8 cellular contexts compared by ENCODE assay signal in the genomic region with DNA sequence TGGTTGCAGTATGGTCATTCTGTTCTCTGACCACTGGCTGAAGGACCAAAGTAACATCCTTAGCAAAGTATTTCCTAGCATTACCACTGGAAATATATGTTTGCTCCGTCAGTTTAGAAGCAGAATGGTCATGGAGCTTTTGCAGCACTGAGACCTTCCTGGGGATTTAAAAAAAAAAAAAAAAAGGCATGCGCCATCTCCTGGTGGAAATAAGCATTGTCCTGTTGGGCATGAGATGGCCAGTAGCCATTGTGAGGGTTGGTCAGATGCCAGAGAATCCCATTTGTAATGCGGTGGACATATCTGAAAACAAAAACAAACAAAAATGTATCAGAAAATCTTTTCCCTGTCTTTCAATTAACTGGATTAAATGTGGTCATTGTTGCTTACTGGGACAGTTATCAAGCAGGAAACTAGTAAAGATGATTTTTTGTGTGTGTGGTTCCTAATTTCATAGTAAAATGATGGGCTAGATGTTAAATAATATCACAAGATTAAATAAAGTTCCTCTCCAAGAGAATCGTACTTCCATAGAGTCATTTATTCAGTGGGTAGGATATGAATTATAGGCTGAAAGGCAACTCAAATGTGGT.
DNase-seq lines count a peak whose midpoint lies in the region; ATAC-seq and TF ChIP-seq lines count a peak whose summit lies in the region.

No MANE protein-coding gene starts in this region.

- peaks cover 18% of the 10 kb centered on the region for H3K4me1 ChIP-seq in SJCRH30

- H3K9me3 ChIP-seq in SJCRH30 (replicated peaks), result no peaks in the 10 kb centered on the region

- H3K36me3 Mint-ChIP-seq in osteocyte (ENCODE audit: unreplicated experiment), result no peaks in the 10 kb centered on the region

- no peaks in the 10 kb centered on the region for H3K27me3 ChIP-seq in SJCRH30

- ATAC-seq in GM21529 (IDR thresholded peaks at IDR 0.05; ENCODE audit: unreplicated experiment), result no peak

- no peak overlapping the region for H3K4me3 Mint-ChIP-seq in osteocyte (ENCODE audit: unreplicated experiment)

- H3K9me3 Mint-ChIP-seq in osteocyte (ENCODE audit: unreplicated experiment), result no peaks in the 10 kb centered on the region

- no peaks in the 10 kb centered on the region for H3K27me3 Mint-ChIP-seq in osteocyte (ENCODE audit: unreplicated experiment)

- peaks cover 2% of the 10 kb centered on the region for H3K36me3 ChIP-seq in SJCRH30

- peaks cover 70% of the 10 kb centered on the region for H3K4me1 Mint-ChIP-seq in osteocyte (ENCODE audit: unreplicated experiment)

- H3K27ac ChIP-seq in SJCRH30, result no peak overlapping the region

- no peak overlapping the region for H3K4me3 ChIP-seq in HFF-Myc (replicated peaks; ENCODE audit: low read depth, low read length)
- H3K4me3 ChIP-seq in SJCRH30, result no peak overlapping the region

- peak overlapping the region; percentile 69 for H3K27ac Mint-ChIP-seq in osteocyte (ENCODE audit: unreplicated experiment)

- peak; percentile 71 for TF ChIP-seq CTCF in HFF-Myc (IDR thresholded peaks at IDR 0.05; ENCODE audit: low read depth, low read length, missing control alignments)
- peak; percentile 83 for TF ChIP-seq CTCF in osteocyte (IDR thresholded peaks at IDR 0.05)

- DNase-seq in DMS 273 (lab: John Stamatoyannopoulos, UW; ENCODE audit: unreplicated experiment) (peak; percentile 61), HFF-Myc (ENCODE audit: extremely low read depth, low read depth) (peak; percentile 86), SJCRH30 (peak; percentile 73 to 87), fibroblast of gingiva (ENCODE audit: low read depth) (peak; percentile 80), osteocyte (ENCODE audit: extremely low spot score, unreplicated experiment) (no peak), mucosa of gallbladder (ENCODE audit: low spot score) (no peak)
- DNase-seq in stimulated activated CD4-positive, alpha-beta T cell treated with anti-CD3 and anti-CD28 coated beads, Interleukin-2, amount 100 ng/mL, for 48 hours, result no peak

Comparison
In these comparisons a context has a peak if more than half of its experiments do, and no peak if none do; other contexts are left out.
1. DNase-seq: peak in DMS 273 (single experiment), HFF-Myc (single experiment), SJCRH30 (2 of 2) and fibroblast of gingiva (single experiment); none in osteocyte (single experiment), mucosa of gallbladder (single experiment) and stimulated activated CD4-positive, alpha-beta T cell treated with anti-CD3 and anti-CD28 coated beads, Interleukin-2, amount 100 ng/mL, for 48 hours (0 of 2).